ENCODE assay signal across 17 cellular contexts in genomic region chr7:82128546-82128945, GRCh38.
DNase-seq lines count a peak whose midpoint lies in the region; ATAC-seq and TF ChIP-seq lines count a peak whose summit lies in the region.
"Had no signal": no experiment of that assay in that cellular context is flagged by ENCODE, and none has a peak within 500 bp of the region (broad histone marks: within the 10 kb centered on the region; RNA-seq: fewer than 3 reads in every experiment).

No MANE protein-coding gene starts in this region.

- CTCF ChIA-PET in PC-3 (lab: Charles Lee): no interaction called here

- H3K36me3 Mint-ChIP-seq in GM23338 (ENCODE audit: low read depth): peaks cover 26% of the 10 kb centered on the region
- H3K36me3 Mint-ChIP-seq: CD8-positive, alpha-beta T cell had no signal

- H3K36me3 ChIP-seq in GM23338 (ENCODE audit: insufficient read depth) (no peaks in the 10 kb centered on the region), PC-3 (ENCODE audit: low read depth, low read length) (no peaks in the 10 kb centered on the region)
- H3K36me3 ChIP-seq: BLaER1 treated with 17β-estradiol and CSF1 and Interleukin-3, amounts not matched to agents 10 nM and 100 nM had no signal

- TF ChIP-seq CTCF in GM23338 (conservative IDR thresholded peaks at IDR 0.05; ENCODE audit: low read depth in 2 of 2) (no peak), PC-3 (conservative IDR thresholded peaks at IDR 0.05; ENCODE audit: low read depth, low read length) (no peak)

- H3F3A ChIP-seq in GM23338 (replicated peaks; ENCODE audit: low read depth): no peaks in the 10 kb centered on the region
- H3F3A ChIP-seq in PC-3 (ENCODE audit: low read length, unreplicated experiment): no peaks in the 10 kb centered on the region

- no peaks in the 10 kb centered on the region for H4K20me1 ChIP-seq in GM23338 (replicated peaks; ENCODE audit: insufficient read depth)
- H4K20me1 ChIP-seq in PC-3 (ENCODE audit: low read length): no peaks in the 10 kb centered on the region
- H4K20me1 ChIP-seq: BLaER1 treated with 17β-estradiol and CSF1 and Interleukin-3, amounts not matched to agents 10 nM and 100 nM had no signal

- H3K27me3 ChIP-seq in GM23338 (ENCODE audit: insufficient read depth) (no peaks in the 10 kb centered on the region), PC-3 (ENCODE audit: low read length) (no peaks in the 10 kb centered on the region)
- H3K27me3 ChIP-seq: BLaER1 treated with 17β-estradiol and CSF1 and Interleukin-3, amounts not matched to agents 10 nM and 100 nM had no signal

- peaks cover under 1% of the 10 kb centered on the region; the same call in 1 of the 3 replicates for H3K4me1 Mint-ChIP-seq in GM23338
- H3K4me1 Mint-ChIP-seq: B cell had no signal

- H3K4me1 ChIP-seq in GM23338 (ENCODE audit: insufficient read depth): no peaks in the 10 kb centered on the region
- peaks cover 7% of the 10 kb centered on the region; the same call in 1 of the 2 replicates for H3K4me1 ChIP-seq in PC-3 (ENCODE audit: insufficient read depth, low read length)
- H3K4me1 ChIP-seq: A549, Caco-2 had no signal

- no peaks in the 10 kb centered on the region for H3K27me3 Mint-ChIP-seq in GM23338 (ENCODE audit: insufficient read depth, low read depth, poor library complexity)
- H3K27me3 Mint-ChIP-seq: B cell; CD4-positive, alpha-beta T cell had no signal

- H3K27ac ChIP-seq in GM23338 (ENCODE audit: low read depth): no peak overlapping the region
- H3K27ac ChIP-seq in PC-3 (ENCODE audit: low read length): no peak overlapping the region
- H3K27ac ChIP-seq: 22Rv1; A549; BLaER1 treated with 17β-estradiol and CSF1 and Interleukin-3, amounts not matched to agents 10 nM and 100 nM; C4-2B had no signal

- H3K27ac Mint-ChIP-seq in GM23338: 0 out of 2 replicates have a peak overlapping the region, but pooled peaks have one; percentile 43
- H3K27ac Mint-ChIP-seq: B cell; CD4-positive, alpha-beta T cell; CD8-positive, alpha-beta T cell had no signal

- no peak overlapping the region for H3K4me3 ChIP-seq in GM23338
- no peak overlapping the region for H3K4me3 ChIP-seq in PC-3 (ENCODE audit: low read length)
- H3K4me3 ChIP-seq: A549; BLaER1 treated with 17β-estradiol and CSF1 and Interleukin-3, amounts not matched to agents 10 nM and 100 nM had no signal

- intact Hi-C loops in PC-3 (cut with micrococcal nuclease): no loop called here

- POLR2A ChIA-PET in PC-3 (lab: Charles Lee; ENCODE audit: unreplicated experiment): no interaction called here

- no peak overlapping the region for H2AFZ ChIP-seq in GM23338
- H2AFZ ChIP-seq in PC-3 (ENCODE audit: low read length): no peak overlapping the region

- H3K9me2 ChIP-seq in GM23338 (ENCODE audit: insufficient read depth) (no peaks in the 10 kb centered on the region), PC-3 (replicated peaks; ENCODE audit: low read length) (no peaks in the 10 kb centered on the region)

- no peak overlapping the region for H3K9ac ChIP-seq in PC-3 (ENCODE audit: low read length)
- H3K9ac ChIP-seq: BLaER1 treated with 17β-estradiol and CSF1 and Interleukin-3, amounts not matched to agents 10 nM and 100 nM had no signal

- H3K9me3 ChIP-seq in PC-3 (ENCODE audit: low read length): peaks cover 9% of the 10 kb centered on the region; the same call in 1 of the 2 replicates
- H3K9me3 ChIP-seq: A549 had no signal

- no peak for DNase-seq in GM23338 (ENCODE audit: low spot score)
- peak; percentile 41 for DNase-seq in dermis blood vessel endothelial cell
- DNase-seq in lung microvascular endothelial cell (ENCODE audit: low read depth in 2 of 2): peak; percentile 55 to 56
- DNase-seq in PC-3: no peak
- DNase-seq: AML-193; Caco-2; Calu3; CD4-positive, alpha-beta T cell; CD8-positive, alpha-beta T cell; DMS79 treated with DMSO at 0.1 percent for 48 hours; GF-D8 had no signal

- ATAC-seq in GM23338 (no peak), PC-3 (no peak), GM19452 (IDR thresholded peaks at IDR 0.05; ENCODE audit: unreplicated experiment) (no peak)
- ATAC-seq: A549; CD8-positive, alpha-beta T cell had no signal

- peaks cover 19% of the 10 kb centered on the region for H3K9me3 Mint-ChIP-seq in GM23338

- H3K4me3 Mint-ChIP-seq in GM23338: no peak overlapping the region
- H3K4me3 Mint-ChIP-seq: B cell; CD4-positive, alpha-beta T cell; CD8-positive, alpha-beta T cell had no signal

- H3K4me2 ChIP-seq in GM23338 (no peak overlapping the region), PC-3 (ENCODE audit: low read length) (no peak overlapping the region)
- H3K4me2 ChIP-seq: A549; BLaER1 treated with 17β-estradiol and CSF1 and Interleukin-3, amounts not matched to agents 10 nM and 100 nM had no signal

- H3K79me2 ChIP-seq in GM23338 (replicated peaks; ENCODE audit: insufficient read depth) (no peaks in the 10 kb centered on the region), PC-3 (ENCODE audit: low read length) (no peaks in the 10 kb centered on the region)

- no TSS peak for BruUV-seq in PC-3 (replicated peaks; lab: Mats Ljungman, UMichigan)

TF ChIP-seq in GM23338, 12 proteins besides CTCF, POLR2A, EP300 and RAD21 (continues in another document):
- TF ChIP-seq EZH2 (IDR thresholded peaks at IDR 0.05; ENCODE audit: low read depth, unreplicated experiment) (no peak), CREB1 (CRISPR knock-in tag; IDR thresholded peaks at IDR 0.05; ENCODE audit: low read depth) (no peak), ZNF462 (CRISPR knock-in tag; IDR thresholded peaks at IDR 0.05) (no peak), EZH2phosphoT487 (IDR thresholded peaks at IDR 0.05; ENCODE audit: unreplicated experiment) (no peak), JUNB (IDR thresholded peaks at IDR 0.05; ENCODE audit: unreplicated experiment) (no peak), POLR2AphosphoS5 (IDR thresholded peaks at IDR 0.05; ENCODE audit: low read depth) (no peak), ZNF114 (CRISPR knock-in tag; IDR thresholded peaks at IDR 0.05) (no peak), ETS1 (IDR thresholded peaks at IDR 0.05) (no peak)

Comparison
In these comparisons a context has a peak if more than half of its experiments do, and no peak if none do; other contexts are left out.
1. DNase-seq: peak in dermis blood vessel endothelial cell (single experiment) and lung microvascular endothelial cell (2 of 2); none in GM23338 (single experiment) and PC-3 (single experiment).